In genomic region chr6:4407710-4408109, GRCh38 we compare ENCODE assay signal across 8 cellular contexts.
DNase-seq lines count a peak whose midpoint lies in the region; ATAC-seq, FAIRE-seq and TF ChIP-seq lines count a peak whose summit lies in the region.
"Not testable (repeated sequence)": the region's sequence is repeated elsewhere in the genome, so short reads cannot be mapped to it uniquely, and the experiment has no call there.

No MANE protein-coding gene starts in this region.

- not testable (repeated sequence) for H3K79me2 ChIP-seq in OCI-LY1 (ENCODE audit: insufficient read depth, low read length)

- H3K4me2 ChIP-seq in OCI-LY1 (ENCODE audit: low read length) = not testable (repeated sequence)

- not testable (repeated sequence) for TF ChIP-seq CTCF in OCI-LY1 (IDR thresholded peaks at IDR 0.05; ENCODE audit: low read length)

- H3K36me3 ChIP-seq in OCI-LY1 (ENCODE audit: insufficient read depth, low read length) = not testable (repeated sequence)

- TF ChIP-seq POLR2A in GM12891 (IDR thresholded peaks at IDR 0.05; ENCODE audit: low read depth, low read length) = not testable (repeated sequence)

- not testable (repeated sequence) for H3F3A ChIP-seq in OCI-LY1 (ENCODE audit: insufficient read depth, low read length)

- H3K4me1 ChIP-seq in OCI-LY1 (ENCODE audit: insufficient read depth, low read length, severe bottlenecking) = not testable (repeated sequence)

- H3K9me3 ChIP-seq in OCI-LY1 (ENCODE audit: low read length) = not testable (repeated sequence)

- not testable (repeated sequence) for DNase-seq in GM12891 (ENCODE audit: insufficient read length, low spot score)
- DNase-seq in medulla oblongata (ENCODE audit: extremely low spot score) = peak; percentile 30

- peak overlapping the region; percentile 28 for H3K27ac ChIP-seq in OCI-LY1 (ENCODE audit: low read depth, low read length, poor library complexity, severe bottlenecking)

- not testable (repeated sequence) for H2AFZ ChIP-seq in OCI-LY1 (ENCODE audit: low read length)

- H3K9me2 ChIP-seq in OCI-LY1 (ENCODE audit: low read depth, low read length) = not testable (repeated sequence)

- not testable (repeated sequence) for H3K4me3 ChIP-seq in OCI-LY1 (ENCODE audit: low read depth, low read length, poor library complexity, severe bottlenecking)

- H3K27me3 ChIP-seq in OCI-LY1 (ENCODE audit: insufficient read depth, low read length) = not testable (repeated sequence)

- not testable (repeated sequence) for H4K20me1 ChIP-seq in OCI-LY1 (ENCODE audit: insufficient read depth, low read length)

- FAIRE-seq in GM12891 (lab: Jason Lieb, UNC) = not testable (repeated sequence)

- ATAC-seq in GM18909 (IDR thresholded peaks at IDR 0.05; ENCODE audit: poor library complexity, unreplicated experiment) = peak; percentile 97
- ATAC-seq in GM21390 (IDR thresholded peaks at IDR 0.05; ENCODE audit: unreplicated experiment) = peak; percentile 100
- peak; percentile 91 for ATAC-seq in HG02678 (IDR thresholded peaks at IDR 0.05; ENCODE audit: unreplicated experiment)
- ATAC-seq in HG03108 (IDR thresholded peaks at IDR 0.05; ENCODE audit: unreplicated experiment) = peak; percentile 99
- ATAC-seq in HG03571 (IDR thresholded peaks at IDR 0.05; ENCODE audit: unreplicated experiment) = peak; percentile 98

- H3K9ac ChIP-seq in OCI-LY1 (ENCODE audit: low read length) = not testable (repeated sequence)

TF ChIP-seq in GM12891, 5 proteins besides CTCF, POLR2A, EP300 and RAD21:
- TF ChIP-seq SPI1 (IDR thresholded peaks at IDR 0.05; ENCODE audit: low read depth, low read length) = peak; percentile 95
TF ChIP-seq in GM12891: peak in this region for 1; not testable (repeated sequence) for 4.
